1 cellular context compared by ENCODE assay signal in genomic region chr13:86020350-86021002, GRCh38.
TF ChIP-seq lines count a peak whose summit lies in the region.

No MANE protein-coding gene starts in this region.

TF ChIP-seq in H1, 55 proteins besides CTCF, POLR2A, EP300 and RAD21:
- no peak for TF ChIP-seq SP2 (IDR thresholded peaks at IDR 0.05; ENCODE audit: low read length)
- no peak for TF ChIP-seq TCF12 (IDR thresholded peaks at IDR 0.05; ENCODE audit: low read depth, low read length)
- no peak for TF ChIP-seq SP4 (IDR thresholded peaks at IDR 0.05; ENCODE audit: low read length)
- TF ChIP-seq BACH1 (IDR thresholded peaks at IDR 0.05; ENCODE audit: low read length): no peak
- TF ChIP-seq TBP (IDR thresholded peaks at IDR 0.05; ENCODE audit: low read depth, low read length): no peak
TF ChIP-seq in H1: peak in this region for 0.
